ENCODE assay signal across 8 cellular contexts in the genomic region with DNA sequence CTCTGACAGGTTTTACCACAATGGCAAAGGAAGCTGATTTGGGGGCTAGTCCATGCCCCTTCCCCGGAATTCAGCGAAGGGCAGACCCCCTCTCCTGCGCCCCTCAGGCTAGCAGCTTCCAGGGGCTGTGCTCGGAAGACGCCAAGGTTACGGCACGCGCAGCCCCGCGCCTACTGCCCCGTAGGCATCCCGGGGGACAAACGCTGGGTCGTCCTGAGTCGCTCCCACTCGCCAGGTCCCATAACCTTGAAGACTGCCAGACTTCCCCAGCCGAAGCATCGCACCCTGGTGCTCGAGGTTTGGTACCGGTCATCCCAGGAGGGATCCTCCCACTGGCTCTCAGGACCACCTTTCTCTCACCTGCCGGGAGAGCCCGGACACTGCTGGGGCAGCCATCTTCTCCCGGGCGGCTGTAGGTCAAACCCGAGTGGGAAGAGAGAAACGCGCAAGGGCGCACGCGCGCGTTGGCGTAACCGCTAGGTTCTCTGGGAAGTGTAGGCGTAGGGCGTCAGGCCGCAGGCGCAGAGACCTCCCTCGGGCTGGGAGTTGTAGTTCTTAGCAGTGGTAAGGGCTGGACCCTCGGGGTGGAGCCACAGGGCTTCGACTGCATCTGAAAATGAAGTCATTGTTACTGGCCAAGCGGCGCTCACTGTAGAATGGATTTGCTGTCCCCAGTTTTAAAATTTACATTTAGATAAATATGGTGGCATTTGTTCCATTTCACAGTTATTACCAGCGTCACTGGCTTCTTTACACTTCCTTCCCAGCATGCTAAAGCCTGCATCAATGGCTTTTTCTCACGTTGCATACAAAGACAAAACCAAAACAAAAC.
DNase-seq lines count a peak whose midpoint lies in the region; ATAC-seq and TF ChIP-seq lines count a peak whose summit lies in the region.

A gene with protein sequence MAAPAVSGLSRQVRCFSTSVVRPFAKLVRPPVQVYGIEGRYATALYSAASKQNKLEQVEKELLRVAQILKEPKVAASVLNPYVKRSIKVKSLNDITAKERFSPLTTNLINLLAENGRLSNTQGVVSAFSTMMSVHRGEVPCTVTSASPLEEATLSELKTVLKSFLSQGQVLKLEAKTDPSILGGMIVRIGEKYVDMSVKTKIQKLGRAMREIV (minus strand): TSS at position 437 of the 832 bp plus-strand sequence. CDS start 41 bp downstream, at position 396.

- no peaks in the 10 kb centered on the region for H3K27me3 ChIP-seq in GM06990 (replicated peaks; ENCODE audit: control insufficient read depth, insufficient read depth, low read length)

- DNase-seq in GM06990 (ENCODE audit: extremely low read depth, insufficient read length) (peak; percentile 95), NCI-H1092 (lab: John Stamatoyannopoulos, UW) (peak; percentile 96), germinal center (ENCODE audit: low spot score) (peak; percentile 95), non-pigmented ciliary epithelial cell (ENCODE audit: low read depth) (peak; percentile 90), superior temporal gyrus (ENCODE audit: extremely low spot score) (peak; percentile 99)

- no peak for TF ChIP-seq CTCF in GM06990 (IDR thresholded peaks at IDR 0.05; ENCODE audit: insufficient read depth, low read length, poor library complexity, severe bottlenecking)

- peak within 1 kb of the TSS; percentile 99 for H3K4me3 Mint-ChIP-seq in activated naive CD4-positive, alpha-beta T cell treated with anti-CD3 and anti-CD28 coated beads, Interleukin-2, amount 50 U/mL, for 24 hours

- H3K9me3 Mint-ChIP-seq in activated naive CD4-positive, alpha-beta T cell treated with anti-CD3 and anti-CD28 coated beads, Interleukin-2, amount 50 U/mL, for 24 hours = no peaks in the 10 kb centered on the region

- H3K4me3 ChIP-seq in GM06990 (replicated peaks; ENCODE audit: low read depth, low read length) = peak within 1 kb of the TSS; percentile 96

- H3K36me3 Mint-ChIP-seq in activated naive CD4-positive, alpha-beta T cell treated with anti-CD3 and anti-CD28 coated beads, Interleukin-2, amount 50 U/mL, for 24 hours = peaks cover 2% of the 10 kb centered on the region

- H3K27me3 Mint-ChIP-seq in activated naive CD4-positive, alpha-beta T cell treated with anti-CD3 and anti-CD28 coated beads, Interleukin-2, amount 50 U/mL, for 24 hours = no peaks in the 10 kb centered on the region

- H3K4me1 Mint-ChIP-seq in activated naive CD4-positive, alpha-beta T cell treated with anti-CD3 and anti-CD28 coated beads, Interleukin-2, amount 50 U/mL, for 24 hours = peaks cover 43% of the 10 kb centered on the region

- peak within 1 kb of the TSS; percentile 98 for H3K27ac Mint-ChIP-seq in activated naive CD4-positive, alpha-beta T cell treated with anti-CD3 and anti-CD28 coated beads, Interleukin-2, amount 50 U/mL, for 24 hours

- ATAC-seq in HG02588 (IDR thresholded peaks at IDR 0.05; ENCODE audit: unreplicated experiment) (peak; percentile 99), SK-N-SH treated with all-trans-retinoic acid at 6 μM for 48 hours (peak; percentile 100)

- H3K36me3 ChIP-seq in GM06990 (ENCODE audit: control insufficient read depth, insufficient read depth, low read length) = peaks cover 2% of the 10 kb centered on the region; the same call in 1 of the 2 replicates

TF ChIP-seq in SK-N-SH treated with all-trans-retinoic acid at 6 μM for 48 hours, 23 proteins besides CTCF, POLR2A, EP300 and RAD21:
- 0 out of 2 replicates have a peak, but pooled peaks have one; percentile 42 for TF ChIP-seq ESRRG (CRISPR knock-in tag; IDR thresholded peaks at IDR 0.05)
- TF ChIP-seq ZNF70 (CRISPR knock-in tag; IDR thresholded peaks at IDR 0.05) = no peak
- TF ChIP-seq ZNF565 (CRISPR knock-in tag; conservative IDR thresholded peaks at IDR 0.05; ENCODE audit: low read depth) = no peak
- TF ChIP-seq ZNF8 (CRISPR knock-in tag; IDR thresholded peaks at IDR 0.05) = no peak
- no peak for TF ChIP-seq BACH2 (CRISPR knock-in tag; IDR thresholded peaks at IDR 0.05; ENCODE audit: borderline replicate concordance)

Comparison
In these comparisons a context has a peak if more than half of its experiments do, and no peak if none do; other contexts are left out.
1. Peak in every context shown above with its lines: DNase-seq, ATAC-seq and H3K4me3 ChIP-seq.